In the genomic region with DNA sequence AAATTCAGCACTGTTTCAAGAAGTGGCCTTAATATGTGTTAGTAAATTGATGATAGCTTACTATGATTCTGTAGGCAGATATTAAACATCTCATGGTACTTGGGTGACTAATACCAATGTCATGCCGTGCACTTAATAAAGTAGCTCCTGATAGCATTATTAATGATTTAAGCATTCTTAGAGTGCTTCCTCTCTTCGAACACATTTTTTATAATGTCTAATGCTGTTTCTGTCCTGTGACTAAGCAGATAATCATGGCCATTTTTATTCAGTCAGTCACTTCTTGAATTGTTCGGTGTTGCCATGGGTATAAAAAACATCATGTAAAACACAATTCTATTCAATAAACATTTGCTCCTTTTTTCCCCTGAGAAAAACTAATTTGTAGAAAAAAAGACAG, we compare ENCODE assay signal across 14 cellular contexts.
DNase-seq lines count a peak whose midpoint lies in the region; ATAC-seq and TF ChIP-seq lines count a peak whose summit lies in the region.
"Had no signal": no experiment of that assay in that cellular context is flagged by ENCODE, and none has a peak within 500 bp of the region (broad histone marks: within the 10 kb centered on the region; RNA-seq: fewer than 3 reads in every experiment).

No MANE protein-coding gene starts in this region.

- peaks cover 9% of the 10 kb centered on the region; the same call in 1 of the 2 replicates for H3F3A ChIP-seq in GM23248 (ENCODE audit: insufficient read depth)

- 0 to 1% methylated on average over 3 of the region's 3 CpGs for WGBS in GM23248 (ENCODE audit: low coverage in 1 of 2, low lambda C conversion rate in 2 of 2, missing lambda C conversion rate in 2 of 2), 2 experiments

- no peaks in the 10 kb centered on the region for H3K79me2 ChIP-seq in GM23248 (ENCODE audit: insufficient read depth)

- no peaks in the 10 kb centered on the region for H3K9me2 ChIP-seq in GM23248 (ENCODE audit: insufficient read depth)

- in situ Hi-C loops in GM23248 (cut with MboI), result no loop called here

- H3K36me3 ChIP-seq in GM23248 (ENCODE audit: low read depth), result no peaks in the 10 kb centered on the region

- peaks cover 36% of the 10 kb centered on the region for H3K4me1 ChIP-seq in GM23248 (ENCODE audit: insufficient read depth)
- H3K4me1 ChIP-seq: Caco-2 had no signal

- H3K4me3 ChIP-seq in GM23248 (peak overlapping the region; percentile 13; the same call in 1 of the 2 replicates), skeletal muscle cell (ENCODE audit: low read depth, low read length) (no peak overlapping the region)

- ATAC-seq in SK-N-SH treated with all-trans-retinoic acid at 6 μM for 48 hours, result peak; percentile 93
- ATAC-seq in HG03039 (IDR thresholded peaks at IDR 0.05; ENCODE audit: unreplicated experiment), result no peak
- ATAC-seq: left ventricle myocardium superior had no signal

- H2AFZ ChIP-seq in GM23248, result peak overlapping the region; percentile 43

- no peaks in the 10 kb centered on the region for H4K20me1 ChIP-seq in GM23248 (ENCODE audit: insufficient read depth)

- H3K9me3 ChIP-seq in GM23248 (ENCODE audit: low read depth), result no peaks in the 10 kb centered on the region
- H3K9me3 ChIP-seq: Caco-2 had no signal

- H3K27me3 ChIP-seq in GM23248 (replicated peaks; ENCODE audit: insufficient read depth), result no peaks in the 10 kb centered on the region

- peak overlapping the region; percentile 90 for H3K27ac ChIP-seq in GM23248
- H3K27ac ChIP-seq: VCaP had no signal

- H3K9ac ChIP-seq in GM23248, result peak overlapping the region; percentile 67

- peak overlapping the region; percentile 55 for H3K4me2 ChIP-seq in GM23248 (ENCODE audit: unreplicated experiment)

- DNase-seq in GM23248 (peak; percentile 89), fibroblast of the conjunctiva (ENCODE audit: low read depth) (peak; percentile 24), skeletal muscle cell (ENCODE audit: low read depth) (peak; percentile 24), LoVo (ENCODE audit: low spot score) (no peak), Kasumi-1 (lab: John Stamatoyannopoulos, UW) (no peak)
- no peak for DNase-seq in activated naive CD4-positive, alpha-beta T cell treated with anti-CD3 and anti-CD28 coated beads, Interleukin-2, amount 50 U/mL, for 16 hours
- DNase-seq: Caco-2, left ventricle myocardium superior, NCI-H1694 treated with DMSO at 0.1 percent for 48 hours, NCI-H748 treated with DMSO at 0.1 percent for 48 hours, nephron progenitor cell had no signal

TF ChIP-seq in SK-N-SH treated with all-trans-retinoic acid at 6 μM for 48 hours, 23 proteins besides CTCF, POLR2A, EP300 and RAD21:
- peak; percentile 91; the same call in 1 of the 2 replicates for TF ChIP-seq ZC3H10 (CRISPR knock-in tag; IDR thresholded peaks at IDR 0.05)
- no peak for TF ChIP-seq BACH2 (CRISPR knock-in tag; IDR thresholded peaks at IDR 0.05; ENCODE audit: borderline replicate concordance)
- TF ChIP-seq ARNTL (CRISPR knock-in tag; IDR thresholded peaks at IDR 0.05; ENCODE audit: borderline replicate concordance, low read depth), result no peak
- no peak for TF ChIP-seq PPARA (CRISPR knock-in tag; IDR thresholded peaks at IDR 0.05; ENCODE audit: borderline replicate concordance)
- peak; percentile 100 for TF ChIP-seq ISL1 (CRISPR knock-in tag; IDR thresholded peaks at IDR 0.05)
- TF ChIP-seq, protein P1, sequence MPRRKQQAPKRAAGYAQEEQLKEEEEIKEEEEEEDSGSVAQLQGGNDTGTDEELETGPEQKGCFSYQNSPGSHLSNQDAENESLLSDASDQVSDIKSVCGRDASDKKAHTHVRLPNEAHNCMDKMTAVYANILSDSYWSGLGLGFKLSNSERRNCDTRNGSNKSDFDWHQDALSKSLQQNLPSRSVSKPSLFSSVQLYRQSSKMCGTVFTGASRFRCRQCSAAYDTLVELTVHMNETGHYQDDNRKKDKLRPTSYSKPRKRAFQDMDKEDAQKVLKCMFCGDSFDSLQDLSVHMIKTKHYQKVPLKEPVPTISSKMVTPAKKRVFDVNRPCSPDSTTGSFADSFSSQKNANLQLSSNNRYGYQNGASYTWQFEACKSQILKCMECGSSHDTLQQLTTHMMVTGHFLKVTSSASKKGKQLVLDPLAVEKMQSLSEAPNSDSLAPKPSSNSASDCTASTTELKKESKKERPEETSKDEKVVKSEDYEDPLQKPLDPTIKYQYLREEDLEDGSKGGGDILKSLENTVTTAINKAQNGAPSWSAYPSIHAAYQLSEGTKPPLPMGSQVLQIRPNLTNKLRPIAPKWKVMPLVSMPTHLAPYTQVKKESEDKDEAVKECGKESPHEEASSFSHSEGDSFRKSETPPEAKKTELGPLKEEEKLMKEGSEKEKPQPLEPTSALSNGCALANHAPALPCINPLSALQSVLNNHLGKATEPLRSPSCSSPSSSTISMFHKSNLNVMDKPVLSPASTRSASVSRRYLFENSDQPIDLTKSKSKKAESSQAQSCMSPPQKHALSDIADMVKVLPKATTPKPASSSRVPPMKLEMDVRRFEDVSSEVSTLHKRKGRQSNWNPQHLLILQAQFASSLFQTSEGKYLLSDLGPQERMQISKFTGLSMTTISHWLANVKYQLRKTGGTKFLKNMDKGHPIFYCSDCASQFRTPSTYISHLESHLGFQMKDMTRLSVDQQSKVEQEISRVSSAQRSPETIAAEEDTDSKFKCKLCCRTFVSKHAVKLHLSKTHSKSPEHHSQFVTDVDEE (CRISPR knock-in tag; IDR thresholded peaks at IDR 0.05), result no peak
- TF ChIP-seq CSDC2 (CRISPR knock-in tag; IDR thresholded peaks at IDR 0.05), result no peak
- peak; percentile 63; the same call in 1 of the 2 replicates for TF ChIP-seq RARB (CRISPR knock-in tag; IDR thresholded peaks at IDR 0.05)
- no peak for TF ChIP-seq ZNF565 (CRISPR knock-in tag; conservative IDR thresholded peaks at IDR 0.05; ENCODE audit: low read depth)
- TF ChIP-seq, protein P2, sequence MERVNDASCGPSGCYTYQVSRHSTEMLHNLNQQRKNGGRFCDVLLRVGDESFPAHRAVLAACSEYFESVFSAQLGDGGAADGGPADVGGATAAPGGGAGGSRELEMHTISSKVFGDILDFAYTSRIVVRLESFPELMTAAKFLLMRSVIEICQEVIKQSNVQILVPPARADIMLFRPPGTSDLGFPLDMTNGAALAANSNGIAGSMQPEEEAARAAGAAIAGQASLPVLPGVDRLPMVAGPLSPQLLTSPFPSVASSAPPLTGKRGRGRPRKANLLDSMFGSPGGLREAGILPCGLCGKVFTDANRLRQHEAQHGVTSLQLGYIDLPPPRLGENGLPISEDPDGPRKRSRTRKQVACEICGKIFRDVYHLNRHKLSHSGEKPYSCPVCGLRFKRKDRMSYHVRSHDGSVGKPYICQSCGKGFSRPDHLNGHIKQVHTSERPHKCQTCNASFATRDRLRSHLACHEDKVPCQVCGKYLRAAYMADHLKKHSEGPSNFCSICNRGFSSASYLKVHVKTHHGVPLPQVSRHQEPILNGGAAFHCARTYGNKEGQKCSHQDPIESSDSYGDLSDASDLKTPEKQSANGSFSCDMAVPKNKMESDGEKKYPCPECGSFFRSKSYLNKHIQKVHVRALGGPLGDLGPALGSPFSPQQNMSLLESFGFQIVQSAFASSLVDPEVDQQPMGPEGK (CRISPR knock-in tag; IDR thresholded peaks at IDR 0.05; ENCODE audit: borderline replicate concordance), result 0 out of 2 replicates have a peak, but pooled peaks have one; percentile 71
- TF ChIP-seq, protein P3, sequence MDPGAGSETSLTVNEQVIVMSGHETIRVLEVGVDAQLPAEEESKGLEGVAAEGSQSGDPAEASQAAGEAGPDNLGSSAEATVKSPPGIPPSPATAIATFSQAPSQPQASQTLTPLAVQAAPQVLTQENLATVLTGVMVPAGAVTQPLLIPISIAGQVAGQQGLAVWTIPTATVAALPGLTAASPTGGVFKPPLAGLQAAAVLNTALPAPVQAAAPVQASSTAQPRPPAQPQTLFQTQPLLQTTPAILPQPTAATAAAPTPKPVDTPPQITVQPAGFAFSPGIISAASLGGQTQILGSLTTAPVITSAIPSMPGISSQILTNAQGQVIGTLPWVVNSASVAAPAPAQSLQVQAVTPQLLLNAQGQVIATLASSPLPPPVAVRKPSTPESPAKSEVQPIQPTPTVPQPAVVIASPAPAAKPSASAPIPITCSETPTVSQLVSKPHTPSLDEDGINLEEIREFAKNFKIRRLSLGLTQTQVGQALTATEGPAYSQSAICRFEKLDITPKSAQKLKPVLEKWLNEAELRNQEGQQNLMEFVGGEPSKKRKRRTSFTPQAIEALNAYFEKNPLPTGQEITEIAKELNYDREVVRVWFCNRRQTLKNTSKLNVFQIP (CRISPR knock-in tag; IDR thresholded peaks at IDR 0.05; ENCODE audit: borderline replicate concordance, low read depth), result peak; percentile 88; the same call in 1 of the 2 replicates
- no peak for TF ChIP-seq GLIS3 (CRISPR knock-in tag; IDR thresholded peaks at IDR 0.05)
- TF ChIP-seq TOX (CRISPR knock-in tag; IDR thresholded peaks at IDR 0.05; ENCODE audit: borderline replicate concordance), result peak; percentile 96

Comparison
In these comparisons a context has a peak if more than half of its experiments do, and no peak if none do; other contexts are left out.
1. DNase-seq: peak in GM23248 (single experiment), fibroblast of the conjunctiva (single experiment) and skeletal muscle cell (single experiment); none in activated naive CD4-positive, alpha-beta T cell treated with anti-CD3 and anti-CD28 coated beads, Interleukin-2, amount 50 U/mL, for 16 hours (single experiment), LoVo (single experiment) and Kasumi-1 (0 of 2).